2 cellular contexts compared by ENCODE assay signal in genomic region chr19:5693195-5694166, GRCh38.
TF ChIP-seq lines count a peak whose summit lies in the region.

No MANE protein-coding gene starts in this region.

TF ChIP-seq in Ishikawa, 13 proteins besides CTCF, POLR2A, EP300 and RAD21:
- no peak for TF ChIP-seq USF1 (IDR thresholded peaks at IDR 0.05)
- TF ChIP-seq MAX (IDR thresholded peaks at IDR 0.05) = peak; percentile 45; the same call in 1 of the 2 replicates
- no peak for TF ChIP-seq CREB1 (IDR thresholded peaks at IDR 0.05; ENCODE audit: low read depth)
- no peak for TF ChIP-seq REST (IDR thresholded peaks at IDR 0.05; ENCODE audit: low read depth)

TF ChIP-seq in GM12878, 131 proteins besides CTCF, POLR2A, EP300 and RAD21:
- TF ChIP-seq RB1 (IDR thresholded peaks at IDR 0.05; ENCODE audit: borderline replicate concordance) (no peak), SMAD5 (IDR thresholded peaks at IDR 0.05; ENCODE audit: low read depth) (peak; percentile 30; the same call in 1 of the 2 replicates), POLR2AphosphoS5 (IDR thresholded peaks at IDR 0.05; ENCODE audit: low read length) (peak; percentile 75), RBBP5 (conservative IDR thresholded peaks at IDR 0.05) (no peak), MEF2A (IDR thresholded peaks at IDR 0.05; ENCODE audit: insufficient read depth, low read depth, low read length) (no peak), JUND (IDR thresholded peaks at IDR 0.05; ENCODE audit: low read depth, low read length) (no peak), MEF2B (IDR thresholded peaks at IDR 0.05; ENCODE audit: partially characterized antibody, poor library complexity, severe bottlenecking) (no peak), PKNOX1 (IDR thresholded peaks at IDR 0.05) (no peak), PML (IDR thresholded peaks at IDR 0.05; ENCODE audit: low read length) (peak; percentile 58; the same call in 1 of the 2 replicates), SRF (IDR thresholded peaks at IDR 0.05; ENCODE audit: low read depth in 2 of 2, low read length in 2 of 2) (no peak), PAX5 (IDR thresholded peaks at IDR 0.05; ENCODE audit: borderline replicate concordance, low read depth, low read length) (no peak), CHD2 (IDR thresholded peaks at IDR 0.05; ENCODE audit: borderline replicate concordance, low read depth, low read length) (no peak)
